ENCODE assay signal across 18 cellular contexts in the genomic region with DNA sequence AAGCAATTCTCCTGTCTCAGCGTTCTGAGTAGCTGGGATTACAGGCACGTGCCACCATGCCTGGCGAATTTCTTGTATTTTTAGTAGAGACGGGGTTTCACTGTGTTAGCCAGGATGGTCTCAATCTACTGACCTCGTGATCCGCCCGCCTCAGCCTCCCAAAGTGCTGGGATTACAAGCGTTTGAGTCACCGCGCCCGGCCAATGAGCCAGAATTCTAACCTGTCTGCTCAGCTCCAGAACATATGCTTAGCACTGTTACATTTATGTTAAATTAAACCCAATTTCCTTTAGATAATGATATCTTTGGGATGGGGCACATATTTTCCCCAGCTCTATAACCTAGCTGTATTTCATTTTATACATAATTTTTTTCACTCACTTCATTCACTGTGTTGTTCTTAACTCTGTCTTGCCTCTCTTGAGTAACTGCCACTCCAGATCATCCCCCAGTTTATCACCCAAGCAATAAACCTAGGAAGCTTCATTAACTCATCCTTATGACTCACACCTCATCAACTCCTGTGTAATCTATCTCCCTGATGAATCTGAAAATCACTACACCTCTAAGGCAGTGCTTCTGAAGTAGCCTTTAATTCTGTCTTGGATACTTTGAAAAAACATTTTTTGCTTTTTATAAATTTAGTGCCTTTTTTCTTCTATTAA.
"Had no signal": no experiment of that assay in that cellular context is flagged by ENCODE, and none has a peak within 500 bp of the region (broad histone marks: within the 10 kb centered on the region; RNA-seq: fewer than 3 reads in every experiment).

No MANE protein-coding gene starts in this region.

- H3K4me3 Mint-ChIP-seq: naive thymus-derived CD4-positive, alpha-beta T cell; neural crest cell; stimulated activated memory B cell treated with anti-CD40 and anti-IgM and Interleukin-4, amounts not matched to agents 10 μg/mL and 1 μg/mL and 100 μg/mL, for 72 hours; stimulated activated naive CD8-positive, alpha-beta T cell treated with anti-CD3 and anti-CD28 coated beads, Interleukin-15, Interleukin-2, amounts not matched to agents 100 ng/mL and 50 ng/mL, for 24 hours had no signal

- H3K4me1 Mint-ChIP-seq: naive thymus-derived CD4-positive, alpha-beta T cell; stimulated activated memory B cell treated with anti-CD40 and anti-IgM and Interleukin-4, amounts not matched to agents 10 μg/mL and 1 μg/mL and 100 μg/mL, for 72 hours had no signal

- ATAC-seq: heart right ventricle; left colon; naive thymus-derived CD4-positive, alpha-beta T cell; right lobe of liver; stimulated activated memory B cell treated with anti-CD40 and anti-IgM and Interleukin-4, amounts not matched to agents 10 μg/mL and 1 μg/mL and 100 μg/mL, for 72 hours had no signal

- H3K4me3 ChIP-seq: colonic mucosa, heart right ventricle, ovary, right lobe of liver, tibial artery, upper lobe of left lung, uterus had no signal

- H3K27ac Mint-ChIP-seq: stimulated activated memory B cell treated with anti-CD40 and anti-IgM and Interleukin-4, amounts not matched to agents 10 μg/mL and 1 μg/mL and 100 μg/mL, for 72 hours; stimulated activated naive CD8-positive, alpha-beta T cell treated with anti-CD3 and anti-CD28 coated beads, Interleukin-15, Interleukin-2, amounts not matched to agents 100 ng/mL and 50 ng/mL, for 24 hours had no signal

- FAIRE-seq: endothelial cell of umbilical vein, frontal cortex, islet of Langerhans had no signal

- H3K4me1 ChIP-seq: colonic mucosa, heart right ventricle, right lobe of liver, tibial artery, upper lobe of left lung, uterus had no signal

- H3K36me3 Mint-ChIP-seq: naive thymus-derived CD4-positive, alpha-beta T cell; stimulated activated memory B cell treated with anti-CD40 and anti-IgM and Interleukin-4, amounts not matched to agents 10 μg/mL and 1 μg/mL and 100 μg/mL, for 72 hours had no signal

- H3K36me3 ChIP-seq: colonic mucosa, heart right ventricle, ovary, right lobe of liver, tibial artery, upper lobe of left lung, uterus had no signal

- DNase-seq: colonic mucosa; dermis blood vessel endothelial cell; heart right ventricle; hypothalamus; left colon; naive thymus-derived CD4-positive, alpha-beta T cell; ovary; right lobe of liver; stimulated activated CD4-positive, alpha-beta T cell treated with anti-CD3 and anti-CD28 coated beads, Interleukin-4, amount 100 ng/mL, for 24 hours; tibial artery; upper lobe of left lung; uterus had no signal

- H3K27ac ChIP-seq: colonic mucosa, heart right ventricle, ovary, right lobe of liver, tibial artery, upper lobe of left lung, uterus had no signal

- H3K27me3 ChIP-seq: colonic mucosa, heart right ventricle, ovary, right lobe of liver, tibial artery, upper lobe of left lung, uterus had no signal

- H3K27me3 Mint-ChIP-seq: naive thymus-derived CD4-positive, alpha-beta T cell; stimulated activated memory B cell treated with anti-CD40 and anti-IgM and Interleukin-4, amounts not matched to agents 10 μg/mL and 1 μg/mL and 100 μg/mL, for 72 hours; stimulated activated naive CD8-positive, alpha-beta T cell treated with anti-CD3 and anti-CD28 coated beads, Interleukin-15, Interleukin-2, amounts not matched to agents 100 ng/mL and 50 ng/mL, for 24 hours had no signal
